ENCODE assay signal across 1 cellular context in the genomic region with DNA sequence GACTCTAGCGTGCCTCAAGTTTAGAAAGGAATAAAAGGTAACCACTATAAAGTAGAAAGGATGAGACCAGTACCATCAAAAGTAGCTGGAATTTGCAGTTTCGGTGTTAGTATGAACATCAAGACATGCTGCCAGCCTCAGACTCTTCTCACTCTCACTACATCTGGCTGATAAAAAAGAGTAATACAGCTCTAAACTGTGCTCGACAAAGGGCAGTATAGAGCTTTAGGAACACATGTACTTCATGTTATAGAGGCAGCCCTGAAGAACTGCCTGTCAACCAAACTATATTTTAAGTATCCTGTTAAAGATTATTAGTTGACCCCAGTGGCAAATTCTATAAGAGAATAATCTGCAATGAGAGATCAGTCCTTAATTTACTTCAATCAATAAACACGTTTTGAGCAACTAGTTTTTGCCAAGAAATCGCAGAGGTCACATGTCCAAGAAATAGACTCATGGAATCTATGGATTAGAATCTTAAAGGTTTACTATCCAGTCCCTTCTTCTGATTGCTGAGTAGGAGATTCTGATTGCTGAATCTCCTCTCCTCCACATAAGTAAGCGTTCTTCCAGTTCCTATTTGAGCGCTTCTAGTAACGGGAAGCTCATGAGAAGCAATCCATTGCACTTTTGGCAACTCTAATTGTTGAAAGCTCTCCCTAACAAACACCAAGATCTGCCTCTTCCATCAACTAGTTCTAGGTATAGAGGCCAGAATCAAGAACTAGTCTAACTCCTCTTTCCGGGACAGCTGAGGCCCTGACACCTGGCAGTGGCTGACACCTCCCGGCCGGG.
TF ChIP-seq lines count a peak whose summit lies in the region.

No MANE protein-coding gene starts in this region.

TF ChIP-seq in HCT116, 20 proteins besides CTCF, POLR2A, EP300 and RAD21 (continued from another document):
- TF ChIP-seq REST (IDR thresholded peaks at IDR 0.05; ENCODE audit: low read depth) (no peak), CBX3 (IDR thresholded peaks at IDR 0.05; ENCODE audit: low read depth) (no peak), MAX (IDR thresholded peaks at IDR 0.05) (no peak), ZNF274 (IDR thresholded peaks at IDR 0.05; ENCODE audit: low read depth, low read length) (no peak), SIN3A (IDR thresholded peaks at IDR 0.05; ENCODE audit: low read depth) (no peak; the same call in 1 of the 2 replicates), ELF1 (IDR thresholded peaks at IDR 0.05; ENCODE audit: borderline replicate concordance, low read depth) (no peak), EGR1 (IDR thresholded peaks at IDR 0.05; ENCODE audit: low read depth) (no peak), YY1 (IDR thresholded peaks at IDR 0.05; ENCODE audit: extremely low read depth, insufficient replicate concordance, low read depth, low read length) (no peak), EZH2 (IDR thresholded peaks at IDR 0.05) (no peak), EZH2phosphoT487 (IDR thresholded peaks at IDR 0.05; ENCODE audit: borderline replicate concordance) (no peak), POLR2AphosphoS5 (IDR thresholded peaks at IDR 0.05; ENCODE audit: low read depth, low read length) (no peak), FOSL1 (IDR thresholded peaks at IDR 0.05; ENCODE audit: low read depth) (no peak), SRF (IDR thresholded peaks at IDR 0.05; ENCODE audit: low read depth) (no peak), JUND (IDR thresholded peaks at IDR 0.05) (no peak), SP1 (IDR thresholded peaks at IDR 0.05; ENCODE audit: low read depth) (no peak), TCF7L2 (IDR thresholded peaks at IDR 0.05; ENCODE audit: borderline replicate concordance, extremely low read depth, insufficient read depth, insufficient read length) (no peak)
